1 cellular context compared by ENCODE assay signal in genomic region chr9:68552700-68553099, GRCh38.
TF ChIP-seq lines count a peak whose summit lies in the region.

No MANE protein-coding gene starts in this region.

TF ChIP-seq in GM23338, 12 proteins besides CTCF, POLR2A, EP300 and RAD21 (continued from another document):
- TF ChIP-seq ZNF462 (CRISPR knock-in tag; IDR thresholded peaks at IDR 0.05) (no peak), JUNB (IDR thresholded peaks at IDR 0.05; ENCODE audit: unreplicated experiment) (no peak), EZH2 (IDR thresholded peaks at IDR 0.05; ENCODE audit: low read depth, unreplicated experiment) (no peak), STAT1 (IDR thresholded peaks at IDR 0.05; ENCODE audit: unreplicated experiment) (no peak), POLR2AphosphoS5 (IDR thresholded peaks at IDR 0.05; ENCODE audit: low read depth) (no peak), REST (IDR thresholded peaks at IDR 0.05; ENCODE audit: unreplicated experiment) (no peak), CREB1 (CRISPR knock-in tag; IDR thresholded peaks at IDR 0.05; ENCODE audit: low read depth) (no peak)
TF ChIP-seq in GM23338: peak in this region for 0.
